Comparison of ENCODE assay signal across 27 cellular contexts in genomic region chrX:56790778-56791177, GRCh38.
DNase-seq lines count a peak whose midpoint lies in the region; ATAC-seq and TF ChIP-seq lines count a peak whose summit lies in the region.
"Had no signal": no experiment of that assay in that cellular context is flagged by ENCODE, and none has a peak within 500 bp of the region (broad histone marks: within the 10 kb centered on the region; RNA-seq: fewer than 3 reads in every experiment).

No MANE protein-coding gene starts in this region.

- no peak overlapping the region for H3K27ac ChIP-seq in right atrium auricular region
- peak overlapping the region in 1 of 12 donors; percentile 23 for H3K27ac ChIP-seq in heart left ventricle
- H3K27ac ChIP-seq: esophagus muscularis mucosa, PC-9 had no signal

- WGBS in heart left ventricle, 4 donors, result 84 to 98% (median 95%) methylated on average over 7 of the region's 7 CpGs

- peaks cover 0 to 6% of the 10 kb centered on the region in 2 donors for H3K4me1 ChIP-seq in right atrium auricular region
- peaks cover 0 to 21% (median 0%) of the 10 kb centered on the region in 12 donors for H3K4me1 ChIP-seq in heart left ventricle
- H3K4me1 ChIP-seq: BE2C had no signal

- no peak overlapping the region for H3K4me3 Mint-ChIP-seq in activated T-helper 17 cell treated with anti-CD3 and anti-CD28 coated beads, Interleukin-2, amount 50 U/mL, for 72 hours
- H3K4me3 Mint-ChIP-seq in type B pancreatic cell, result no peak overlapping the region
- no peak overlapping the region for H3K4me3 Mint-ChIP-seq in mesothelial cell of epicardium
- H3K4me3 Mint-ChIP-seq: activated CD4-positive, alpha-beta T cell treated with anti-CD3 and anti-CD28 coated beads, Interleukin-2, amount 10 ng/mL, durations not matched to agents 24 days and 14 days; activated T-cell treated with anti-CD3 and anti-CD28 coated beads, Interleukin-2, amount 50 U/mL, for 72 hours; naive B cell had no signal

- no peak for ATAC-seq in heart left ventricle
- ATAC-seq in activated T-helper 17 cell treated with anti-CD3 and anti-CD28 coated beads, Interleukin-2, amount 50 U/mL, for 72 hours (replicated peaks), result no peak
- ATAC-seq: activated T-cell treated with anti-CD3 and anti-CD28 coated beads, Interleukin-2, amount 50 U/mL, for 72 hours had no signal

- DNase-seq in right atrium auricular region (ENCODE audit: low spot score) (peak; percentile 43), heart left ventricle (no peak), mucosa of gallbladder (ENCODE audit: low spot score) (peak; percentile 2), type B pancreatic cell (ENCODE audit: extremely low spot score, unreplicated experiment) (peak; percentile 42), DMS79 (lab: John Stamatoyannopoulos, UW) (no peak), mesothelial cell of epicardium (ENCODE audit: low spot score in 2 of 2, unreplicated experiment in 2 of 2) (no peak), inferior parietal cortex (ENCODE audit: extremely low spot score) (no peak)
- DNase-seq: ACHN; activated CD4-positive, alpha-beta T cell treated with anti-CD3 and anti-CD28 coated beads, Interleukin-2, amount 10 ng/mL, durations not matched to agents 24 days and 14 days; activated naive CD4-positive, alpha-beta T cell treated with anti-CD3 and anti-CD28 coated beads, Interleukin-2, amount 50 U/mL, for 16 hours; activated T-cell treated with anti-CD3 and anti-CD28 coated beads, Interleukin-2, amount 50 U/mL, for 72 hours; amniotic stem cell; BE2C; GOT3; Kasumi-1; naive B cell; NCI-H1694 treated with DMSO at 0.1 percent for 48 hours; NCI-H2171 treated with DMSO at 0.1 percent for 48 hours; NCI-H524; NK-92 treated with Interleukin-12 subunit alpha and Interleukin-12 subunit beta, amount 100 ng/mL, for 24 hours; PC-9; SHP77 treated with DMSO at 0.1 percent for 48 hours; stimulated activated CD4-positive, alpha-beta T cell treated with anti-CD3 and anti-CD28 coated beads, Interleukin-2, amount 100 ng/mL, for 24 hours; T1000 had no signal

- H3K27me3 ChIP-seq in right atrium auricular region, result no peaks in the 10 kb centered on the region
- no peaks in the 10 kb centered on the region for H3K27me3 ChIP-seq in heart left ventricle
- H3K27me3 ChIP-seq: BE2C, esophagus muscularis mucosa had no signal

- no peaks in the 10 kb centered on the region for H3K9me3 Mint-ChIP-seq in activated T-helper 17 cell treated with anti-CD3 and anti-CD28 coated beads, Interleukin-2, amount 50 U/mL, for 72 hours
- H3K9me3 Mint-ChIP-seq in type B pancreatic cell (peaks cover 10% of the 10 kb centered on the region), mesothelial cell of epicardium (peaks cover 7% of the 10 kb centered on the region)
- H3K9me3 Mint-ChIP-seq: activated CD4-positive, alpha-beta T cell treated with anti-CD3 and anti-CD28 coated beads, Interleukin-2, amount 10 ng/mL, durations not matched to agents 24 days and 14 days; activated T-cell treated with anti-CD3 and anti-CD28 coated beads, Interleukin-2, amount 50 U/mL, for 72 hours; naive B cell had no signal

- H3K27me3 Mint-ChIP-seq in activated T-helper 17 cell treated with anti-CD3 and anti-CD28 coated beads, Interleukin-2, amount 50 U/mL, for 72 hours, result no peaks in the 10 kb centered on the region
- H3K27me3 Mint-ChIP-seq in type B pancreatic cell (no peaks in the 10 kb centered on the region), mesothelial cell of epicardium (ENCODE audit: low read depth) (no peaks in the 10 kb centered on the region)
- H3K27me3 Mint-ChIP-seq: activated CD4-positive, alpha-beta T cell treated with anti-CD3 and anti-CD28 coated beads, Interleukin-2, amount 10 ng/mL, durations not matched to agents 24 days and 14 days; naive B cell had no signal

- no peak for TF ChIP-seq POLR2A in heart left ventricle (IDR thresholded peaks at IDR 0.05)

- H3K27ac Mint-ChIP-seq in activated T-helper 17 cell treated with anti-CD3 and anti-CD28 coated beads, Interleukin-2, amount 50 U/mL, for 72 hours, result peak overlapping the region; percentile 52
- H3K27ac Mint-ChIP-seq in type B pancreatic cell (no peak overlapping the region), mesothelial cell of epicardium (no peak overlapping the region)
- H3K27ac Mint-ChIP-seq: activated CD4-positive, alpha-beta T cell treated with anti-CD3 and anti-CD28 coated beads, Interleukin-2, amount 10 ng/mL, durations not matched to agents 24 days and 14 days had no signal

- peaks cover 18% of the 10 kb centered on the region for H3K4me1 Mint-ChIP-seq in activated T-helper 17 cell treated with anti-CD3 and anti-CD28 coated beads, Interleukin-2, amount 50 U/mL, for 72 hours
- no peaks in the 10 kb centered on the region for H3K4me1 Mint-ChIP-seq in type B pancreatic cell (ENCODE audit: unreplicated experiment)
- H3K4me1 Mint-ChIP-seq in mesothelial cell of epicardium, result no peaks in the 10 kb centered on the region

- no peak overlapping the region for H3K4me3 ChIP-seq in right atrium auricular region
- H3K4me3 ChIP-seq in heart left ventricle, result no peak overlapping the region
- H3K4me3 ChIP-seq: esophagus muscularis mucosa, PC-9, smooth muscle cell had no signal

- intact Hi-C loops in heart left ventricle (cut with DNase I), result loop anchor here in 1 of 10 donors (10.0 kb wide), 1 partner anchor 664 kb away; no protein-coding TSS in a partner anchor

- H3K36me3 Mint-ChIP-seq in activated T-helper 17 cell treated with anti-CD3 and anti-CD28 coated beads, Interleukin-2, amount 50 U/mL, for 72 hours (ENCODE audit: low read depth), result peaks cover 45% of the 10 kb centered on the region
- H3K36me3 Mint-ChIP-seq in type B pancreatic cell (peaks cover 15% of the 10 kb centered on the region), mesothelial cell of epicardium (peaks cover 9% of the 10 kb centered on the region)
- H3K36me3 Mint-ChIP-seq: naive B cell had no signal

- no peaks in the 10 kb centered on the region for H3K9me3 ChIP-seq in right atrium auricular region
- no peaks in the 10 kb centered on the region for H3K9me3 ChIP-seq in heart left ventricle
- H3K9me3 ChIP-seq: BE2C, esophagus muscularis mucosa had no signal

- no peak for TF ChIP-seq CTCF in right atrium auricular region (IDR thresholded peaks at IDR 0.05)
- TF ChIP-seq CTCF in heart left ventricle (IDR thresholded peaks at IDR 0.05), result no peak
- TF ChIP-seq CTCF in type B pancreatic cell (conservative IDR thresholded peaks at IDR 0.05), result no peak
- TF ChIP-seq CTCF in mesothelial cell of epicardium (IDR thresholded peaks at IDR 0.05; ENCODE audit: unreplicated experiment), result no peak

- H3K36me3 ChIP-seq in right atrium auricular region (no peaks in the 10 kb centered on the region), heart left ventricle (peaks cover 0 to 3% (median 0%) of the 10 kb centered on the region in 9 donors)
- H3K36me3 ChIP-seq: BE2C, esophagus muscularis mucosa had no signal

Comparison
In these comparisons a context has a peak if more than half of its experiments do, and no peak if none do; other contexts are left out.
1. DNase-seq: peak in right atrium auricular region (single experiment), mucosa of gallbladder (single experiment) and type B pancreatic cell (single experiment); none in heart left ventricle (0 of 5), DMS79 (single experiment), mesothelial cell of epicardium (0 of 2) and inferior parietal cortex (single experiment).